Comparison of ENCODE assay signal across 2 cellular contexts in genomic region chr1:25672763-25673409, GRCh38.
A peak's percentile ranks its signal among the peaks of the same experiment; 100 is the strongest.
TF ChIP-seq lines count a peak whose summit lies in the region.

No MANE protein-coding gene starts in this region.

TF ChIP-seq in HepG2, 621 proteins besides CTCF, POLR2A, EP300 and RAD21:
- no peak for TF ChIP-seq RCOR2 (CRISPR knock-in tag; IDR thresholded peaks at IDR 0.05)

TF ChIP-seq in K562, 482 proteins besides CTCF, POLR2A, EP300 and RAD21:
- TF ChIP-seq POLR2G (IDR thresholded peaks at IDR 0.05; ENCODE audit: low read depth, low read length) (no peak), ZNF124 (CRISPR knock-in tag; IDR thresholded peaks at IDR 0.05) (no peak), THRAP3 (IDR thresholded peaks at IDR 0.05; ENCODE audit: borderline replicate concordance) (no peak), ZNF280B (CRISPR knock-in tag; IDR thresholded peaks at IDR 0.05) (no peak), CREB1 (IDR thresholded peaks at IDR 0.05) (no peak), CREB1 (CRISPR knock-in tag; IDR thresholded peaks at IDR 0.05) (no peak), CREBBP (IDR thresholded peaks at IDR 0.05; ENCODE audit: low read depth, low read length) (peak; percentile 27)
TF ChIP-seq in K562: peak in this region for 1.
